1 cellular context compared by ENCODE assay signal in genomic region chr10:15311249-15311884, GRCh38.
TF ChIP-seq lines count a peak whose summit lies in the region.

No MANE protein-coding gene starts in this region.

TF ChIP-seq in GM23338, 12 proteins besides CTCF, POLR2A, EP300 and RAD21 (continued from another document):
- TF ChIP-seq REST (IDR thresholded peaks at IDR 0.05; ENCODE audit: unreplicated experiment) (no peak), STAT1 (IDR thresholded peaks at IDR 0.05; ENCODE audit: unreplicated experiment) (no peak), ZNF331 (CRISPR knock-in tag; IDR thresholded peaks at IDR 0.05; ENCODE audit: low read depth) (no peak)
